In genomic region chr1:36420409-36420808, GRCh38 we compare ENCODE assay signal across 10 cellular contexts. TPM values are rescaled to one million over a fixed set of nuclear protein-coding genes. Genes with fewer than 3 reads are reported as not detected.
DNase-seq lines count a peak whose midpoint lies in the region; ATAC-seq and TF ChIP-seq lines count a peak whose summit lies in the region.
"Had no signal": no experiment of that assay in that cellular context is flagged by ENCODE, and none has a peak within 500 bp of the region (broad histone marks: within the 10 kb centered on the region; RNA-seq: fewer than 3 reads in every experiment).

No MANE protein-coding gene starts in this region.

- no peaks in the 10 kb centered on the region for H3K9me2 ChIP-seq in OCI-LY7 (ENCODE audit: insufficient read depth, low read length)

- H3K4me3 ChIP-seq in OCI-LY7 (ENCODE audit: low read depth, low read length, poor library complexity, severe bottlenecking) = no peak overlapping the region
- no peak overlapping the region for H3K4me3 ChIP-seq in gastrocnemius medialis

- H3K4me2 ChIP-seq in OCI-LY7 (ENCODE audit: low read length) = peak overlapping the region; percentile 42

- in situ Hi-C loops in gastrocnemius medialis (cut with MboI; ENCODE audit: low sequenced_read_pairs in 4 of 4) = loop anchor here in 3 of 4 donors (5.0 to 25.0 kb wide), 4 partner anchors 86 to 318 kb away; partner anchors contain the start of genes EVA1B (in 1 of the 3) and SH3D21 (in 1 of the 3)

- no peak for TF ChIP-seq POLR2A in gastrocnemius medialis (IDR thresholded peaks at IDR 0.05)

- no peaks in the 10 kb centered on the region for H3K27me3 ChIP-seq in gastrocnemius medialis

- POLR2A ChIA-PET in activated CD4-positive, alpha-beta T cell treated with anti-CD3 and anti-CD28 coated beads, Interleukin-2, amount 10 ng/mL, durations not matched to agents 7 days and 5 days (lab: Charles Lee) = interaction anchor here (0.5 kb wide), 1 partner anchor 88 kb away, joined by 3 read pairs; no protein-coding TSS in a partner anchor
- POLR2A ChIA-PET in OCI-LY7 (lab: Charles Lee) = interaction anchor here (1.2 to 1.5 kb wide), 3 partner anchors 34 to 70 kb away, joined by 4 to 7 read pairs (median 7); no protein-coding TSS in a partner anchor

- H3K27ac ChIP-seq in OCI-LY7 (ENCODE audit: low read depth, low read length, poor library complexity, severe bottlenecking) = peak overlapping the region; percentile 22
- H3K27ac ChIP-seq in gastrocnemius medialis = peak overlapping the region; percentile 7 to 85 (median 35)

- peak; percentile 10 for DNase-seq in activated CD4-positive, alpha-beta T cell treated with anti-CD3 and anti-CD28 coated beads, Interleukin-2, amount 10 ng/mL, durations not matched to agents 7 days and 5 days
- DNase-seq in activated CD4-positive, alpha-beta T cell treated with anti-CD3 and anti-CD28 coated beads for 1 hour = no peak
- DNase-seq in OCI-LY7 (ENCODE audit: low spot score) (no peak), chondrocyte (ENCODE audit: low spot score) (no peak), gastrocnemius medialis (peak; percentile 25 to 61), NCI-H69 (lab: John Stamatoyannopoulos, UW) (no peak)

- no peaks in the 10 kb centered on the region for H4K20me1 ChIP-seq in OCI-LY7 (ENCODE audit: insufficient read depth, low read length)

- H3K36me3 ChIP-seq in OCI-LY7 (ENCODE audit: insufficient read depth, low read length) = no peaks in the 10 kb centered on the region
- peaks cover 0 to 6% of the 10 kb centered on the region in 2 donors for H3K36me3 ChIP-seq in gastrocnemius medialis

- peak overlapping the region; percentile 46 for H3K4me3 Mint-ChIP-seq in activated CD4-positive, alpha-beta T cell treated with anti-CD3 and anti-CD28 coated beads, Interleukin-2, amount 10 ng/mL, durations not matched to agents 7 days and 5 days
- H3K4me3 Mint-ChIP-seq in chondrocyte (ENCODE audit: unreplicated experiment) = no peak overlapping the region
- H3K4me3 Mint-ChIP-seq: nephron progenitor cell had no signal

- H3K4me1 ChIP-seq in OCI-LY7 (ENCODE audit: insufficient read depth, low read length, poor library complexity, severe bottlenecking) (peaks cover 11% of the 10 kb centered on the region), gastrocnemius medialis (peaks cover 21 to 24% of the 10 kb centered on the region in 2 donors)

- H3K27me3 Mint-ChIP-seq in activated CD4-positive, alpha-beta T cell treated with anti-CD3 and anti-CD28 coated beads, Interleukin-2, amount 10 ng/mL, durations not matched to agents 7 days and 5 days = no peaks in the 10 kb centered on the region
- no peaks in the 10 kb centered on the region for H3K27me3 Mint-ChIP-seq in chondrocyte (ENCODE audit: low read depth)

- H3K27ac Mint-ChIP-seq in activated CD4-positive, alpha-beta T cell treated with anti-CD3 and anti-CD28 coated beads, Interleukin-2, amount 10 ng/mL, durations not matched to agents 7 days and 5 days = peak overlapping the region; percentile 85
- H3K27ac Mint-ChIP-seq in chondrocyte (ENCODE audit: unreplicated experiment) = peak overlapping the region; percentile 59

- BruUV-seq in OCI-LY7 (replicated peaks; lab: Mats Ljungman, UMichigan) = no TSS peak

- TF ChIP-seq CTCF in OCI-LY7 (conservative IDR thresholded peaks at IDR 0.05; ENCODE audit: low read length) = no peak
- no peak for TF ChIP-seq CTCF in chondrocyte (IDR thresholded peaks at IDR 0.05)
- TF ChIP-seq CTCF in gastrocnemius medialis (IDR thresholded peaks at IDR 0.05 in 4 of 5, conservative IDR thresholded peaks at IDR 0.05 in 1 of 5) = no peak

- H3K9me3 ChIP-seq in OCI-LY7 (ENCODE audit: low read length) = no peaks in the 10 kb centered on the region
- H3K9me3 ChIP-seq in gastrocnemius medialis = no peaks in the 10 kb centered on the region

- H3K79me2 ChIP-seq in OCI-LY7 (ENCODE audit: insufficient read depth, low read depth, low read length) = no peaks in the 10 kb centered on the region

- peak overlapping the region; percentile 88 for H2AFZ ChIP-seq in OCI-LY7 (ENCODE audit: low read length)

- intact Hi-C loops in OCI-LY7 (cut with micrococcal nuclease; ENCODE audit: unreplicated experiment) = loop anchor here (1.0 to 5.0 kb wide), 4 partner anchors 34 to 323 kb away; partner anchors contain the start of gene TRAPPC3
- intact Hi-C loops in gastrocnemius medialis (cut with DNase I; ENCODE audit: low total_unique reads) = loop anchor here (1.0 to 2.0 kb wide), 2 partner anchors 52 to 77 kb away; no protein-coding TSS in a partner anchor

- ATAC-seq in gastrocnemius medialis (peak; percentile 43 to 69), HG02610 (IDR thresholded peaks at IDR 0.05; ENCODE audit: unreplicated experiment) (no peak), GM19023 (IDR thresholded peaks at IDR 0.05; ENCODE audit: unreplicated experiment) (no peak)

- H3K4me1 Mint-ChIP-seq in activated CD4-positive, alpha-beta T cell treated with anti-CD3 and anti-CD28 coated beads, Interleukin-2, amount 10 ng/mL, durations not matched to agents 7 days and 5 days = peaks cover 15% of the 10 kb centered on the region
- H3K4me1 Mint-ChIP-seq in chondrocyte (ENCODE audit: low read depth) = peaks cover 13% of the 10 kb centered on the region

- no peaks in the 10 kb centered on the region for H3K9me3 Mint-ChIP-seq in activated CD4-positive, alpha-beta T cell treated with anti-CD3 and anti-CD28 coated beads, Interleukin-2, amount 10 ng/mL, durations not matched to agents 7 days and 5 days
- H3K9me3 Mint-ChIP-seq in chondrocyte (ENCODE audit: low read depth) = no peaks in the 10 kb centered on the region
- H3K9me3 Mint-ChIP-seq: nephron progenitor cell had no signal

- H3K36me3 Mint-ChIP-seq in activated CD4-positive, alpha-beta T cell treated with anti-CD3 and anti-CD28 coated beads, Interleukin-2, amount 10 ng/mL, durations not matched to agents 7 days and 5 days (ENCODE audit: low read depth) = no peaks in the 10 kb centered on the region
- H3K36me3 Mint-ChIP-seq in chondrocyte (ENCODE audit: low read depth) = peaks cover 5% of the 10 kb centered on the region

- CTCF ChIA-PET in activated CD4-positive, alpha-beta T cell treated with anti-CD3 and anti-CD28 coated beads, Interleukin-2, amount 10 ng/mL, durations not matched to agents 7 days and 5 days (lab: Charles Lee) = interaction anchor here (0.6 to 1.8 kb wide), 6 partner anchors 8 to 120 kb away, joined by 3 to 7 read pairs (median 4); partner anchors contain the start of gene OSCP1
- CTCF ChIA-PET in OCI-LY7 (lab: Charles Lee; ENCODE audit: unreplicated experiment) = interaction anchor here (0.7 to 1.4 kb wide), 2 partner anchors 23 to 79 kb away, joined by 3 to 5 read pairs; partner anchors contain the start of gene LSM10

RNA-seq across cellular contexts. Expression of gene LSM10, which starts 22.7 kb away (rescaled TPM):
- total RNA-seq in activated CD4-positive, alpha-beta T cell treated with anti-CD3 and anti-CD28 coated beads, Interleukin-2, amount 10 ng/mL, durations not matched to agents 7 days and 5 days = 10 to 100 TPM; 39.3 to 39.4 TPM
- total RNA-seq in OCI-LY7 (2014; rRNA removed; shearing (Covaris generic)) = 42.3 and 43.2 TPM in 2 replicates
- 132 and 133 TPM in 2 replicates for total RNA-seq in OCI-LY7 (2022)
- 45.0 to 47.3 TPM (median 45.7 TPM) in 3 replicates for total RNA-seq in chondrocyte
- 100 to 1,000 TPM in 2 of 4 donors, 10 to 100 TPM in 2; 56.9 to 129 (median 103) TPM for total RNA-seq in gastrocnemius medialis

RNA-seq across cellular contexts. Expression of gene OSCP1, which starts 29.8 kb away (rescaled TPM):
- total RNA-seq in activated CD4-positive, alpha-beta T cell treated with anti-CD3 and anti-CD28 coated beads, Interleukin-2, amount 10 ng/mL, durations not matched to agents 7 days and 5 days = 1 to 10 TPM; 1.9 to 2.2 TPM
- total RNA-seq in OCI-LY7 (2014; rRNA removed; shearing (Covaris generic)) = 0.82 and 1.4 TPM in 2 replicates
- total RNA-seq in OCI-LY7 (2022) (2.0 and 3.5 TPM in 2 replicates), chondrocyte (4.5 to 7.3 TPM (median 6.2 TPM) in 3 replicates), gastrocnemius medialis (1 to 10 TPM; 3.3 to 6.7 (median 4.7) TPM)
- total RNA-seq: T-helper 1 cell treated with Interleukin-12 subunit alpha and Interleukin-12 subunit beta and Interleukin-4 antibody, amounts not matched to agents 30 ng/mL and 1 ng/mL, for 36 hours had no signal

RNA-seq across cellular contexts. Expression of gene STK40, which starts 34.7 kb away (rescaled TPM):
- total RNA-seq in activated CD4-positive, alpha-beta T cell treated with anti-CD3 and anti-CD28 coated beads, Interleukin-2, amount 10 ng/mL, durations not matched to agents 7 days and 5 days = 10 to 100 TPM; 53.7 to 59.1 TPM
- total RNA-seq in OCI-LY7 (2014; rRNA removed; shearing (Covaris generic)) = 41.9 and 43.8 TPM in 2 replicates
- total RNA-seq in OCI-LY7 (2022) (81.9 and 83.9 TPM in 2 replicates), chondrocyte (42.6 to 63.7 TPM (median 59.9 TPM) in 3 replicates), gastrocnemius medialis (100 to 1,000 TPM; 109 to 263 (median 211) TPM)

RNA-seq across cellular contexts. Expression of gene MRPS15, which starts 43.8 kb away (rescaled TPM):
- 100 to 1,000 TPM in 1 of 2 experiments, 10 to 100 TPM in 1; 81.9 to 101 TPM for total RNA-seq in activated CD4-positive, alpha-beta T cell treated with anti-CD3 and anti-CD28 coated beads, Interleukin-2, amount 10 ng/mL, durations not matched to agents 7 days and 5 days
- total RNA-seq in OCI-LY7 (2014; rRNA removed; shearing (Covaris generic)) = 112 and 114 TPM in 2 replicates
- total RNA-seq in OCI-LY7 (2022) = 116 and 119 TPM in 2 replicates
- 51.3 to 68.5 TPM (median 53.2 TPM) in 3 replicates for total RNA-seq in chondrocyte
- total RNA-seq in gastrocnemius medialis = 100 to 1,000 TPM; 106 to 215 (median 160) TPM

Comparison
In these comparisons a context has a peak if more than half of its experiments do, and no peak if none do; other contexts are left out.
1. DNase-seq: peak in activated CD4-positive, alpha-beta T cell treated with anti-CD3 and anti-CD28 coated beads, Interleukin-2, amount 10 ng/mL, durations not matched to agents 7 days and 5 days (single experiment) and gastrocnemius medialis (2 of 2); none in activated CD4-positive, alpha-beta T cell treated with anti-CD3 and anti-CD28 coated beads for 1 hour (single experiment), OCI-LY7 (single experiment), chondrocyte (single experiment) and NCI-H69 (single experiment).
2. ATAC-seq: peak in gastrocnemius medialis (2 of 2); none in HG02610 (single experiment) and GM19023 (single experiment).